In the genomic region with DNA sequence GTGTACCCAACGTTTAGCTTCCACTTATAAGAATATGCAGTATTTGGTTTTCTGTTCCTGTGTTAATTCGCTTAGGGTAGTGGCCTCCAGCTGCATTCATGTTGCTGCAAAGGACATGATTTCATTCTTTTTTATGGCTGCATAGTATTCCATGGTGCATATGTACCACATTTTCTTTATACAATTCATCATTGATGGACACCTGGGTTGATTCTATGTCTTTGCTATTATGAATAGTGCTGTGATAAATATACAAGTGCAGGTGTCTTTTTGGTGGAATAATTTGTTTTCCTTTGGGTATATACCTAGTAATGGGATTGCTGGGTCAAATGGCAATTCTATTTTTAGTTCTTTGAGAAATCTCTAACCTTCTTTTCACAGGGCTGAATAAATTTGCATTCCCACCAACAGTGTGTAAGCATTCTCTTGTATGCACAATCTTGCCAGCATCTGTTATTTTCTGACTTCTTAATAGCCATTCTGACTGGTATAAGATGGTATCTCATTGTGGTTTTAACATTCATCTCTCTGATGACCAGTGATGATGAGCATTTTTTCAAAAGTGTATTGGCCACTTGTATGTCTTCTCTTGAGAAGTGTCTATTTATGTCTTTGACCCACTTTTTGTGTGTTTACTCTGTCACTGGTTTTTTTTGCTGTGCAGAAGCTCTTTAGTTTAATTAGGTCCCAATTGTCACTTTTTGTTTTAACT, we compare ENCODE assay signal across 22 cellular contexts.
DNase-seq lines count a peak whose midpoint lies in the region; ATAC-seq, FAIRE-seq and TF ChIP-seq lines count a peak whose summit lies in the region.
"Had no signal": no experiment of that assay in that cellular context is flagged by ENCODE, and none has a peak within 500 bp of the region (broad histone marks: within the 10 kb centered on the region; RNA-seq: fewer than 3 reads in every experiment).

No MANE protein-coding gene starts in this region.

- no peak overlapping the region for H3K27ac ChIP-seq in small intestine (ENCODE audit: low read depth in 1 of 2, low read length in 1 of 2)

- peaks cover 5% of the 10 kb centered on the region; the same call in 1 of the 2 replicates for H3K27me3 Mint-ChIP-seq in HFFc6 (ENCODE audit: insufficient read depth)
- no peaks in the 10 kb centered on the region for H3K27me3 Mint-ChIP-seq in activated T-helper 1 cell treated with anti-CD3 and anti-CD28 coated beads, Interleukin-12 subunit alpha, Interleukin-12 subunit beta, Interleukin-2, Interleukin-4 antibody, amounts not matched to agents 30 ng/mL and 10 ng/mL and 1 ng/mL, durations not matched to agents 14 hours and 24 hours and 36 hours (ENCODE audit: insufficient read depth)
- H3K27me3 Mint-ChIP-seq in naive B cell = no peaks in the 10 kb centered on the region
- H3K27me3 Mint-ChIP-seq: effector memory CD8-positive, alpha-beta T cell had no signal

- H3K4me3 ChIP-seq in small intestine (ENCODE audit: low read depth in 1 of 2, low read length in 2 of 2) = no peak overlapping the region
- H3K4me3 ChIP-seq: MG63, stomach had no signal

- DNase-seq in EL = peak; percentile 6
- peak; percentile 26 for DNase-seq in HFFc6
- DNase-seq in activated T-helper 1 cell treated with anti-CD3 and anti-CD28 coated beads, Interleukin-12 subunit alpha, Interleukin-12 subunit beta, Interleukin-2, Interleukin-4 antibody, amounts not matched to agents 30 ng/mL and 10 ng/mL and 1 ng/mL, durations not matched to agents 14 hours and 24 hours and 36 hours (ENCODE audit: low spot score) = no peak
- DNase-seq in naive B cell = no peak
- no peak for DNase-seq in NCI-H69 (lab: John Stamatoyannopoulos, UW)
- DNase-seq in small intestine = no peak
- DNase-seq: activated CD4-positive, CD25-positive, alpha-beta regulatory T cell; activated CD8-positive, alpha-beta memory T cell treated with anti-CD3 and anti-CD28 coated beads, Interleukin-2, amount 50 U/mL, for 4 hours; activated naive CD4-positive, alpha-beta T cell treated with anti-CD3 and anti-CD28 coated beads for 36 hours; Caco-2; effector memory CD8-positive, alpha-beta T cell; head of caudate nucleus; left ventricle myocardium superior; MG63; NCI-H1436; NCI-H82; occipital lobe; stomach; trophoblast cell had no signal

- peaks cover 0 to 8% of the 10 kb centered on the region in 2 donors for H3K4me1 ChIP-seq in small intestine (ENCODE audit: control insufficient read depth in 2 of 2, insufficient read depth in 1 of 2, low read depth in 1 of 2, low read length in 1 of 2)

- intact Hi-C loops in activated T-helper 1 cell treated with anti-CD3 and anti-CD28 coated beads, Interleukin-12 subunit alpha, Interleukin-12 subunit beta, Interleukin-2, Interleukin-4 antibody, amounts not matched to agents 30 ng/mL and 10 ng/mL and 1 ng/mL, durations not matched to agents 14 hours and 24 hours and 36 hours (cut with micrococcal nuclease) = loop anchor here (1.0 kb wide), 1 partner anchor 51 kb away; no protein-coding TSS in a partner anchor

- no peaks in the 10 kb centered on the region for H3K36me3 ChIP-seq in small intestine (ENCODE audit: control insufficient read depth in 2 of 2, insufficient read depth in 2 of 2, low read length in 2 of 2)
- H3K36me3 ChIP-seq: MG63, stomach had no signal

- FAIRE-seq in small intestine (lab: Jason Lieb, UNC) = no peak
- FAIRE-seq: H1 had no signal

- no peaks in the 10 kb centered on the region for H3K27me3 ChIP-seq in small intestine (ENCODE audit: control insufficient read depth in 2 of 2, insufficient read depth in 2 of 2, low read length in 2 of 2)
- H3K27me3 ChIP-seq: MG63, stomach had no signal

- ATAC-seq in naive B cell (ENCODE audit: low read depth in 2 of 2) = no peak
- no peak for ATAC-seq in HG02970 (IDR thresholded peaks at IDR 0.05; ENCODE audit: low FRiP score, unreplicated experiment)
- ATAC-seq in esophagus mucosa = no peak
- ATAC-seq: effector memory CD8-positive, alpha-beta T cell; left ventricle myocardium superior had no signal

- WGBS in small intestine, 3 donors = 72 to 90% (median 85%) methylated on average over 2 of the region's 2 CpGs

- no peaks in the 10 kb centered on the region for H3K36me3 Mint-ChIP-seq in HFFc6 (ENCODE audit: low read depth)
- H3K36me3 Mint-ChIP-seq in activated T-helper 1 cell treated with anti-CD3 and anti-CD28 coated beads, Interleukin-12 subunit alpha, Interleukin-12 subunit beta, Interleukin-2, Interleukin-4 antibody, amounts not matched to agents 30 ng/mL and 10 ng/mL and 1 ng/mL, durations not matched to agents 14 hours and 24 hours and 36 hours (ENCODE audit: low read depth) = peaks cover 23% of the 10 kb centered on the region
- no peaks in the 10 kb centered on the region for H3K36me3 Mint-ChIP-seq in naive B cell

- H3K27ac Mint-ChIP-seq in HFFc6 (no peak overlapping the region), naive B cell (peak overlapping the region; percentile 85 to 99 (median 96))
- H3K27ac Mint-ChIP-seq in activated T-helper 1 cell treated with anti-CD3 and anti-CD28 coated beads, Interleukin-12 subunit alpha, Interleukin-12 subunit beta, Interleukin-2, Interleukin-4 antibody, amounts not matched to agents 30 ng/mL and 10 ng/mL and 1 ng/mL, durations not matched to agents 14 hours and 24 hours and 36 hours = peak overlapping the region; percentile 94
- H3K27ac Mint-ChIP-seq: activated naive CD4-positive, alpha-beta T cell treated with anti-CD3 and anti-CD28 coated beads for 36 hours had no signal

- H3K4me1 Mint-ChIP-seq in HFFc6 (ENCODE audit: low read depth) (no peaks in the 10 kb centered on the region), naive B cell (peaks cover 74 to 98% (median 81%) of the 10 kb centered on the region in 3 donors)
- peaks cover 86% of the 10 kb centered on the region for H3K4me1 Mint-ChIP-seq in activated T-helper 1 cell treated with anti-CD3 and anti-CD28 coated beads, Interleukin-12 subunit alpha, Interleukin-12 subunit beta, Interleukin-2, Interleukin-4 antibody, amounts not matched to agents 30 ng/mL and 10 ng/mL and 1 ng/mL, durations not matched to agents 14 hours and 24 hours and 36 hours (ENCODE audit: low read depth)

- TF ChIP-seq CTCF in HFFc6 (IDR thresholded peaks at IDR 0.05) = no peak

- H3K9me3 Mint-ChIP-seq in HFFc6 = peaks cover 6% of the 10 kb centered on the region; the same call in 1 of the 2 replicates
- peaks cover 7% of the 10 kb centered on the region for H3K9me3 Mint-ChIP-seq in activated T-helper 1 cell treated with anti-CD3 and anti-CD28 coated beads, Interleukin-12 subunit alpha, Interleukin-12 subunit beta, Interleukin-2, Interleukin-4 antibody, amounts not matched to agents 30 ng/mL and 10 ng/mL and 1 ng/mL, durations not matched to agents 14 hours and 24 hours and 36 hours
- peaks cover 0 to 3% (median 0%) of the 10 kb centered on the region in 7 donors for H3K9me3 Mint-ChIP-seq in naive B cell
- H3K9me3 Mint-ChIP-seq: activated naive CD4-positive, alpha-beta T cell treated with anti-CD3 and anti-CD28 coated beads for 36 hours; effector memory CD8-positive, alpha-beta T cell had no signal

- no peaks in the 10 kb centered on the region for H3K9me3 ChIP-seq in small intestine (ENCODE audit: control insufficient read depth, low read depth)
- H3K9me3 ChIP-seq: Caco-2, MG63, stomach had no signal

- H3K4me3 Mint-ChIP-seq in HFFc6 = no peak overlapping the region
- H3K4me3 Mint-ChIP-seq in activated T-helper 1 cell treated with anti-CD3 and anti-CD28 coated beads, Interleukin-12 subunit alpha, Interleukin-12 subunit beta, Interleukin-2, Interleukin-4 antibody, amounts not matched to agents 30 ng/mL and 10 ng/mL and 1 ng/mL, durations not matched to agents 14 hours and 24 hours and 36 hours = peak overlapping the region; percentile 23
- peak overlapping the region in 4 of 8 donors; percentile 22 to 73 (median 50) for H3K4me3 Mint-ChIP-seq in naive B cell
- H3K4me3 Mint-ChIP-seq: activated naive CD4-positive, alpha-beta T cell treated with anti-CD3 and anti-CD28 coated beads for 36 hours; effector memory CD8-positive, alpha-beta T cell had no signal

Comparison
In these comparisons a context has a peak if more than half of its experiments do, and no peak if none do; other contexts are left out.
1. DNase-seq: peak in EL (single experiment) and HFFc6 (single experiment); none in activated T-helper 1 cell treated with anti-CD3 and anti-CD28 coated beads, Interleukin-12 subunit alpha, Interleukin-12 subunit beta, Interleukin-2, Interleukin-4 antibody, amounts not matched to agents 30 ng/mL and 10 ng/mL and 1 ng/mL, durations not matched to agents 14 hours and 24 hours and 36 hours (single experiment), naive B cell (single experiment), NCI-H69 (single experiment) and small intestine (single experiment).